Comparison of ENCODE assay signal across 20 cellular contexts in the genomic region with DNA sequence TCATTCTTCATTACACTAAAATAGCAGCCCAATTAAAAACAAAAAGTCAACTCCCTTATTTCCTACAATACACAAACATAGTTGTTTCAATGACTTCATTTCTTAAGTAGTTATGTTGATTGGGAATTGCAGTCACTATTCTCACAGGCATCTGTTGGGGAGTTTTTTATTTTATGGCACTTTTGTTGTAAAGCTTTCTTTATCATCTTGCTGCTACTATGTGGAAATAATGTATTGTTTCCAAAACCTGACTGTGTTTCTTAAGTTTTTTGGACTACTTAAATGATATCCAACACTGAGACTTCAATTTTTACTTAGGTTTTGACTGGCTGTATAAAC.
DNase-seq lines count a peak whose midpoint lies in the region; ATAC-seq and TF ChIP-seq lines count a peak whose summit lies in the region.
"Had no signal": no experiment of that assay in that cellular context is flagged by ENCODE, and none has a peak within 500 bp of the region (broad histone marks: within the 10 kb centered on the region; RNA-seq: fewer than 3 reads in every experiment).

No MANE protein-coding gene starts in this region.

- H3K4me3 ChIP-seq in AG10803 (ENCODE audit: low read length), result no peak overlapping the region
- H3K4me3 ChIP-seq in fibroblast of villous mesenchyme (ENCODE audit: low read depth, low read length), result no peak overlapping the region

- no peaks in the 10 kb centered on the region for H3K27me3 ChIP-seq in foreskin keratinocyte

- no peak for ATAC-seq in HG02870 (IDR thresholded peaks at IDR 0.05; ENCODE audit: unreplicated experiment)
- ATAC-seq in foreskin keratinocyte, result no peak

- no peak overlapping the region for H3K27ac ChIP-seq in foreskin keratinocyte

- no peak for TF ChIP-seq CTCF in AG10803 (conservative IDR thresholded peaks at IDR 0.05; ENCODE audit: low read length)
- TF ChIP-seq CTCF in fibroblast of villous mesenchyme (IDR thresholded peaks at IDR 0.05; ENCODE audit: insufficient read depth, low read depth, low read length), result no peak
- TF ChIP-seq CTCF in foreskin keratinocyte (conservative IDR thresholded peaks at IDR 0.05), result no peak

- H3K4me1 ChIP-seq in foreskin keratinocyte, result peaks cover 11% of the 10 kb centered on the region

- DNase-seq in AG10803 (ENCODE audit: low read depth) (peak; percentile 9), LoVo (ENCODE audit: low spot score) (peak; percentile 0), dedifferentiated amniotic fluid mesenchymal stem cell (ENCODE audit: extremely low spot score) (peak; percentile 13), fibroblast of villous mesenchyme (ENCODE audit: low read depth) (peak; percentile 49), occipital lobe (lab: John Stamatoyannopoulos, UW) (no peak), foreskin keratinocyte (no peak), GDM1 (lab: John Stamatoyannopoulos, UW) (no peak)
- DNase-seq: DMS53, GF-D8, H7, HFFc6, NCI-H1694, NCI-H2081, NCI-H2171 treated with DMSO at 0.1 percent for 48 hours, NCI-H524 treated with DMSO at 0.1 percent for 48 hours, NCI-H82, RPMI8226, SIG-M5, SK-N-SH had no signal

Comparison
In these comparisons a context has a peak if more than half of its experiments do, and no peak if none do; other contexts are left out.
1. DNase-seq: peak in AG10803 (single experiment), LoVo (single experiment), dedifferentiated amniotic fluid mesenchymal stem cell (single experiment) and fibroblast of villous mesenchyme (single experiment); none in occipital lobe (single experiment), foreskin keratinocyte (0 of 2) and GDM1 (single experiment).